Comparison of ENCODE assay signal across 8 cellular contexts in the genomic region with DNA sequence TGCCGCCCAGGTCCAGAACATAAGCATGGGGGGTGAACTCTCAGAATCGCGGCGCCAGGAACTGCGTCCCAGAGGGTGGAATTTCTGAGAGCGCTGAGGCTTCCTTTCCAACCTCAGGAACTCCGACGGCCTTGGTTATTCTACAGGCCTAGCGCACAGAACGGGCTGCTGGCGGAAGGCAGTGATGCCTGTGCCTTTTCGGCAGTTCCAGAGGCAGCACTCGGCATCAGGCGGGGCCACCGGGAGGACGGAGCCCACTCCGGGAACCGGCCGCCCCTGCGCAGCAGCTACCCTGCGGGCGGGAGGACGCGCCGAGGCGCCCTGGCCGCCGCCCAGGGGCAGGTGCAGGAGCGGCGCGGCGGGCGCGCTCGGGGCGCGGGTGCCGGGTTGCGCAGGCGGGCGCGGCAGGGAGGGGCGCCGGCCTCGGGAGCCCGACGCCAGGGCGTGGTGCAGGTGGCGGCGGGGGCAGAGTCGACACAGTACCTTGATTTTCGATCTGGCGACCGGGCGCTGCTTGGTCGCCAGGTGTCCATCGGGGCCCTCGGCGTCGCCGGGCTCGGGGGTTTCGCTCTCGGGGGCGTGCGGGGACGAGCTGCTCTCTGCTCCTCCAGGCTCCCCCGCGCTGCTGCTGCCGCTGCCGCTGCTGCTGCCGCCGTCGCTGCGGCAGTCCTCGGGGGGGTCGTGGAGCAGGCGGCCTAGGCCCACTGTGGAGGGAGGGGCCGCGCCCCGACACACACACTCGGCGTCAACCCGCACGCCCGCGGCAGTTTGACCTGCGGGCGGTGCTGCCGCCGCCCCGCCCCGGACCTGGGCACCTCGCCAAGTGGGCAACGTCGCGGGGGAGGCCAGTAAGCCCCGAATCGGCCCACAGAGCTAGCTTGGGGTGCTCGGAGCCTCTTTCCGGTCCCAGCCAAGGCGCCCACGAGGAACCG. TPM values are rescaled to one million over a fixed set of nuclear protein-coding genes. Genes with fewer than 3 reads are reported as not detected.
A peak's percentile ranks its signal among the peaks of the same experiment; 100 is the strongest.
DNase-seq lines count a peak whose midpoint lies in the region; ATAC-seq and TF ChIP-seq lines count a peak whose summit lies in the region.

No MANE protein-coding gene starts in this region.

- H3K27ac Mint-ChIP-seq in activated naive CD8-positive, alpha-beta T cell, result no peak overlapping the region

- 0 to 2% methylated on average over 4 to 54 of the region's 104 CpGs for WGBS in testis, 2 donors

- TF ChIP-seq CTCF in testis (IDR thresholded peaks at IDR 0.05), result no peak

- peak; percentile 75 for DNase-seq in COR-L47 (lab: John Stamatoyannopoulos, UW)
- peak; percentile 61 for DNase-seq in LoVo (ENCODE audit: low spot score)
- DNase-seq in islet precursor cell, result peak; percentile 77
- no peak for DNase-seq in testis
- DNase-seq in NOMO-1 treated with dmso at 0.1 percent for 144 hours (lab: John Stamatoyannopoulos, UW; ENCODE audit: unreplicated experiment), result no peak

- H3K27me3 ChIP-seq in testis, result no peaks in the 10 kb centered on the region

- H3K9me3 Mint-ChIP-seq in activated naive CD8-positive, alpha-beta T cell (ENCODE audit: low read depth), result no peaks in the 10 kb centered on the region

- no peak overlapping the region for H3K27ac ChIP-seq in testis

- peak overlapping the region; percentile 76 for H3K4me3 Mint-ChIP-seq in activated naive CD8-positive, alpha-beta T cell

- H3K4me3 ChIP-seq in testis, result peak overlapping the region; percentile 29 to 52

- no peak for ATAC-seq in HG03521 (IDR thresholded peaks at IDR 0.05; ENCODE audit: unreplicated experiment)
- no peak for ATAC-seq in GM21717 (IDR thresholded peaks at IDR 0.05; ENCODE audit: unreplicated experiment)

- TF ChIP-seq POLR2A in testis (IDR thresholded peaks at IDR 0.05), result no peak

- H3K36me3 Mint-ChIP-seq in activated naive CD8-positive, alpha-beta T cell, result no peaks in the 10 kb centered on the region

- intact Hi-C loops in testis (cut with DNase I; ENCODE audit: low total_unique reads), result no loop called here

- H3K9me3 ChIP-seq in testis, result no peaks in the 10 kb centered on the region

- peaks cover 10% of the 10 kb centered on the region for H3K4me1 Mint-ChIP-seq in activated naive CD8-positive, alpha-beta T cell (ENCODE audit: low read depth)

- peaks cover 15% of the 10 kb centered on the region for H3K4me1 ChIP-seq in testis

- no peaks in the 10 kb centered on the region for H3K36me3 ChIP-seq in testis (ENCODE audit: low read depth, missing control alignments)

- peaks cover 34% of the 10 kb centered on the region for H3K27me3 Mint-ChIP-seq in activated naive CD8-positive, alpha-beta T cell

RNA-seq across cellular contexts. Expression of gene OVOL2, which starts 1.3 kb away (rescaled TPM):
- 1 to 10 TPM; 4.8 to 7.2 TPM for total RNA-seq in testis
- polyA plus RNA-seq in testis (ENCODE audit: insufficient read depth, low read depth, low replicate concordance), result 22.7 TPM

Comparison
In these comparisons a context has a peak if more than half of its experiments do, and no peak if none do; other contexts are left out.
1. DNase-seq: peak in COR-L47 (single experiment), LoVo (single experiment) and islet precursor cell (single experiment); none in testis (single experiment) and NOMO-1 treated with dmso at 0.1 percent for 144 hours (single experiment).